ENCODE assay signal across 9 cellular contexts in genomic region chr20:33914871-33915270, GRCh38.
DNase-seq lines count a peak whose midpoint lies in the region; ATAC-seq, FAIRE-seq and TF ChIP-seq lines count a peak whose summit lies in the region.
"Had no signal": no experiment of that assay in that cellular context is flagged by ENCODE, and none has a peak within 500 bp of the region (broad histone marks: within the 10 kb centered on the region; RNA-seq: fewer than 3 reads in every experiment).

No MANE protein-coding gene starts in this region.

- H3K27ac ChIP-seq in PC-9 (no peak overlapping the region), pancreas (no peak overlapping the region)
- H3K27ac ChIP-seq: skin epidermis had no signal

- peaks cover 27% of the 10 kb centered on the region for H3K4me1 ChIP-seq in PC-9 (replicated peaks; ENCODE audit: insufficient read depth)
- peaks cover 2 to 6% (median 4%) of the 10 kb centered on the region in 3 donors for H3K4me1 ChIP-seq in pancreas

- POLR2A ChIA-PET in PC-9 (lab: Charles Lee; ENCODE audit: unreplicated experiment): interaction anchor here (0.7 kb wide), 2 partner anchors 94 to 139 kb away, joined by 3 read pairs; no protein-coding TSS in a partner anchor

- peak; percentile 80 for ATAC-seq in activated naive CD8-positive, alpha-beta T cell treated with anti-CD3 and anti-CD28 coated beads, Interleukin-2, amount 50 U/mL, for 24 hours
- ATAC-seq in pancreas (no peak), GM18870 (IDR thresholded peaks at IDR 0.05; ENCODE audit: unreplicated experiment) (no peak)

- H3K79me2 ChIP-seq in PC-9 (ENCODE audit: low read depth): no peaks in the 10 kb centered on the region

- H3K27ac Mint-ChIP-seq in activated naive CD8-positive, alpha-beta T cell treated with anti-CD3 and anti-CD28 coated beads, Interleukin-2, amount 50 U/mL, for 24 hours: no peak overlapping the region
- no peak overlapping the region for H3K27ac Mint-ChIP-seq in chondrocyte (ENCODE audit: unreplicated experiment)

- no peak for FAIRE-seq in pancreas (lab: Jason Lieb, UNC)

- H3K27me3 ChIP-seq in PC-9 (ENCODE audit: insufficient read depth, low read depth): no peaks in the 10 kb centered on the region
- H3K27me3 ChIP-seq in pancreas: no peaks in the 10 kb centered on the region

- no peaks in the 10 kb centered on the region for H3K9me2 ChIP-seq in PC-9 (ENCODE audit: insufficient read depth)

- H3K4me3 Mint-ChIP-seq in activated naive CD8-positive, alpha-beta T cell treated with anti-CD3 and anti-CD28 coated beads, Interleukin-2, amount 50 U/mL, for 24 hours: no peak overlapping the region
- H3K4me3 Mint-ChIP-seq in chondrocyte (ENCODE audit: unreplicated experiment): no peak overlapping the region

- no peaks in the 10 kb centered on the region for H4K20me1 ChIP-seq in PC-9 (ENCODE audit: insufficient read depth)

- intact Hi-C loops in PC-9 (cut with micrococcal nuclease; ENCODE audit: unreplicated experiment): no loop called here
- intact Hi-C loops in pancreas (cut with DNase I): no loop called here

- no TSS peak for BruUV-seq in PC-9 (replicated peaks; lab: Mats Ljungman, UMichigan)

- peak; percentile 79 for DNase-seq in HS-27A (ENCODE audit: low read depth)
- peak; percentile 47 to 83 for DNase-seq in PC-9
- DNase-seq in activated naive CD8-positive, alpha-beta T cell treated with anti-CD3 and anti-CD28 coated beads, Interleukin-2, amount 50 U/mL, for 24 hours: no peak
- peak; percentile 59 for DNase-seq in stimulated activated CD4-positive, alpha-beta T cell treated with anti-CD3 and anti-CD28 coated beads, Interleukin-1b, Interleukin-23, amount 100 ng/mL, for 48 hours
- no peak for DNase-seq in pancreas
- no peak for DNase-seq in chondrocyte (ENCODE audit: low spot score)
- no peak for DNase-seq in superior temporal gyrus (ENCODE audit: extremely low spot score)

- peaks cover 20% of the 10 kb centered on the region; the same call in 1 of the 2 replicates for H3F3A ChIP-seq in PC-9 (ENCODE audit: insufficient read depth, low read depth)

- no peaks in the 10 kb centered on the region for H3K9me3 ChIP-seq in PC-9 (ENCODE audit: insufficient read depth, low read depth)
- H3K9me3 ChIP-seq in pancreas: no peaks in the 10 kb centered on the region

- no peak overlapping the region for H2AFZ ChIP-seq in PC-9

- H3K36me3 ChIP-seq in PC-9 (ENCODE audit: low read depth): no peaks in the 10 kb centered on the region
- no peaks in the 10 kb centered on the region for H3K36me3 ChIP-seq in pancreas

- H3K27me3 Mint-ChIP-seq in activated naive CD8-positive, alpha-beta T cell treated with anti-CD3 and anti-CD28 coated beads, Interleukin-2, amount 50 U/mL, for 24 hours: peaks cover 3% of the 10 kb centered on the region
- H3K27me3 Mint-ChIP-seq in chondrocyte (ENCODE audit: low read depth): peaks cover 5% of the 10 kb centered on the region

- H3K4me3 ChIP-seq in PC-9 (no peak overlapping the region), pancreas (no peak overlapping the region)
- H3K4me3 ChIP-seq: skin epidermis had no signal

- no peak overlapping the region for H3K4me2 ChIP-seq in PC-9

- H3K36me3 Mint-ChIP-seq in activated naive CD8-positive, alpha-beta T cell treated with anti-CD3 and anti-CD28 coated beads, Interleukin-2, amount 50 U/mL, for 24 hours (ENCODE audit: low read depth): no peaks in the 10 kb centered on the region
- peaks cover 2% of the 10 kb centered on the region for H3K36me3 Mint-ChIP-seq in chondrocyte (ENCODE audit: low read depth)

- H3K4me1 Mint-ChIP-seq in activated naive CD8-positive, alpha-beta T cell treated with anti-CD3 and anti-CD28 coated beads, Interleukin-2, amount 50 U/mL, for 24 hours: peaks cover 9% of the 10 kb centered on the region
- H3K4me1 Mint-ChIP-seq in chondrocyte (ENCODE audit: low read depth): peaks cover 19% of the 10 kb centered on the region

- TF ChIP-seq CTCF in PC-9 (conservative IDR thresholded peaks at IDR 0.05) (peak; percentile 35; the same call in 1 of the 2 replicates), pancreas (IDR thresholded peaks at IDR 0.05) (no peak), chondrocyte (IDR thresholded peaks at IDR 0.05) (no peak)

- 88 to 91% methylated on average over 2 of the region's 2 CpGs for WGBS in pancreas, 2 donors

- H3K9me3 Mint-ChIP-seq in activated naive CD8-positive, alpha-beta T cell treated with anti-CD3 and anti-CD28 coated beads, Interleukin-2, amount 50 U/mL, for 24 hours: no peaks in the 10 kb centered on the region
- H3K9me3 Mint-ChIP-seq in chondrocyte (ENCODE audit: low read depth): no peaks in the 10 kb centered on the region

- CTCF ChIA-PET in PC-9 (lab: Charles Lee): interaction anchor here (0.7 to 1.0 kb wide), 3 partner anchors 16 to 20 kb away, joined by 3 read pairs; no protein-coding TSS in a partner anchor

Comparison
In these comparisons a context has a peak if more than half of its experiments do, and no peak if none do; other contexts are left out.
1. DNase-seq: peak in HS-27A (single experiment), PC-9 (2 of 2) and stimulated activated CD4-positive, alpha-beta T cell treated with anti-CD3 and anti-CD28 coated beads, Interleukin-1b, Interleukin-23, amount 100 ng/mL, for 48 hours (single experiment); none in activated naive CD8-positive, alpha-beta T cell treated with anti-CD3 and anti-CD28 coated beads, Interleukin-2, amount 50 U/mL, for 24 hours (single experiment), pancreas (0 of 6), chondrocyte (single experiment) and superior temporal gyrus (single experiment).